ENCODE assay signal across 26 cellular contexts in genomic region chr12:120180975-120181374, GRCh38.
"Had no signal": no experiment of that assay in that cellular context is flagged by ENCODE, and none has a peak within 500 bp of the region (broad histone marks: within the 10 kb centered on the region; RNA-seq: fewer than 3 reads in every experiment).

No MANE protein-coding gene starts in this region.

- H3K9me3 ChIP-seq: left ventricle myocardium inferior, ovary, suprapubic skin, thoracic aorta, tibial artery, uterus had no signal

- H3K36me3 ChIP-seq: ovary, uterus had no signal

- H3K4me1 Mint-ChIP-seq: mesothelial cell of epicardium had no signal

- ATAC-seq: naive thymus-derived CD4-positive, alpha-beta T cell; natural killer cell treated with Interleukin-12 subunit alpha and Interleukin-12 subunit beta and Interleukin-15 and Interleukin-18, amount 100 ng/mL, for 72 hours; right cardiac atrium; sciatic nerve; stimulated activated naive B cell treated with anti-CD40 and anti-IgM and Interleukin-4, amounts not matched to agents 10 μg/mL and 1 μg/mL and 100 μg/mL, for 72 hours had no signal

- H3K4me3 ChIP-seq: left ventricle myocardium inferior, lung, ovary, skin epidermis, suprapubic skin, thoracic aorta, tibial artery, uterus had no signal

- H3K9me3 Mint-ChIP-seq: immature natural killer cell; mesothelial cell of epicardium; naive thymus-derived CD4-positive, alpha-beta T cell; natural killer cell treated with Interleukin-12 subunit alpha and Interleukin-12 subunit beta and Interleukin-15 and Interleukin-18, amount 100 ng/mL, for 72 hours; stimulated activated naive B cell treated with anti-CD40 and anti-IgM and Interleukin-4, amounts not matched to agents 10 μg/mL and 1 μg/mL and 100 μg/mL, for 72 hours; stimulated activated naive CD8-positive, alpha-beta T cell treated with anti-CD3 and anti-CD28 coated beads, Interleukin-15, Interleukin-2, amounts not matched to agents 100 ng/mL and 50 ng/mL, for 24 hours; type B pancreatic cell had no signal

- H3K27me3 ChIP-seq: ovary, suprapubic skin, tibial artery, uterus had no signal

- DNase-seq: hypothalamus; immature natural killer cell; kidney; left ventricle myocardium inferior; mesendoderm; naive thymus-derived CD4-positive, alpha-beta T cell; ovary; retina; right cardiac atrium; stimulated activated CD4-positive, alpha-beta T cell treated with anti-CD3 and anti-CD28 coated beads, Interleukin-12 subunit alpha, Interleukin-12 subunit beta, amount 100 ng/mL, for 4 hours; stimulated activated CD4-positive, alpha-beta T cell treated with anti-CD3 and anti-CD28 coated beads, Interleukin-15, amount 100 ng/mL, for 24 hours; stimulated activated CD4-positive, alpha-beta T cell treated with anti-CD3 and anti-CD28 coated beads, Interleukin-2, amount 100 ng/mL, for 24 hours; stimulated activated CD4-positive, alpha-beta T cell treated with anti-CD3 and anti-CD28 coated beads, Interleukin-4, amount 100 ng/mL, for 1 hour; stimulated activated naive B cell treated with anti-CD40 and anti-IgM and Interleukin-4, amounts not matched to agents 10 μg/mL and 1 μg/mL and 100 μg/mL, for 72 hours; tibial artery; uterus had no signal

- H3K27ac ChIP-seq: left ventricle myocardium inferior, ovary, skin epidermis, suprapubic skin, thoracic aorta, tibial artery, uterus had no signal

- H3K27ac Mint-ChIP-seq: immature natural killer cell; mesothelial cell of epicardium; naive thymus-derived CD4-positive, alpha-beta T cell; natural killer cell treated with Interleukin-12 subunit alpha and Interleukin-12 subunit beta and Interleukin-15 and Interleukin-18, amount 100 ng/mL, for 72 hours; progenitor cell of endocrine pancreas; stimulated activated naive B cell treated with anti-CD40 and anti-IgM and Interleukin-4, amounts not matched to agents 10 μg/mL and 1 μg/mL and 100 μg/mL, for 72 hours; stimulated activated naive CD8-positive, alpha-beta T cell treated with anti-CD3 and anti-CD28 coated beads, Interleukin-15, Interleukin-2, amounts not matched to agents 100 ng/mL and 50 ng/mL, for 24 hours; type B pancreatic cell had no signal

- H3K27me3 Mint-ChIP-seq: naive thymus-derived CD4-positive, alpha-beta T cell; natural killer cell treated with Interleukin-12 subunit alpha and Interleukin-12 subunit beta and Interleukin-15 and Interleukin-18, amount 100 ng/mL, for 72 hours; progenitor cell of endocrine pancreas; stimulated activated naive B cell treated with anti-CD40 and anti-IgM and Interleukin-4, amounts not matched to agents 10 μg/mL and 1 μg/mL and 100 μg/mL, for 72 hours; stimulated activated naive CD8-positive, alpha-beta T cell treated with anti-CD3 and anti-CD28 coated beads, Interleukin-15, Interleukin-2, amounts not matched to agents 100 ng/mL and 50 ng/mL, for 24 hours; type B pancreatic cell had no signal

- H3K4me3 Mint-ChIP-seq: immature natural killer cell; mesothelial cell of epicardium; naive thymus-derived CD4-positive, alpha-beta T cell; natural killer cell treated with Interleukin-12 subunit alpha and Interleukin-12 subunit beta and Interleukin-15 and Interleukin-18, amount 100 ng/mL, for 72 hours; stimulated activated naive B cell treated with anti-CD40 and anti-IgM and Interleukin-4, amounts not matched to agents 10 μg/mL and 1 μg/mL and 100 μg/mL, for 72 hours; stimulated activated naive CD8-positive, alpha-beta T cell treated with anti-CD3 and anti-CD28 coated beads, Interleukin-15, Interleukin-2, amounts not matched to agents 100 ng/mL and 50 ng/mL, for 24 hours; type B pancreatic cell had no signal

- H3K4me1 ChIP-seq: suprapubic skin, tibial artery, uterus had no signal
